In the genomic region with DNA sequence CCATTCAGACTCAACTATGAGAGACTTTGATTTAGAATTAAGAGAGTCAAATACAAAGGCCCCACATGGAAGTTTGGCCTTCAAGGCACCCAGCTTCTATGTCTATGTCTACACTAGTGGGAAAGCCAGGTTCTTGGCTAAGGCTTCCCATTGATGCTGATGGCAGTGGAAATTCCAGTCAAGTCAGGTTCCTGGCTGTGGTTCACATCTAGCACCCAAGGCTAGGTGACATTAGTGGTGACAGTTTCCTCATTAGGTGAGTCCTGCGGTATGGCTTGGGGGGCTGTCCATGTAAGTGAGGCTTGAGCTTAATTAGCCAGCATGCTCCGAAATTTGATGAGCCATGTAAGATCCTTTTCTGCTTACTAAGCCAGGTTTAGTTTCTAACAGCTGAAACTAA, we compare ENCODE assay signal across 26 cellular contexts.
"Had no signal": no experiment of that assay in that cellular context is flagged by ENCODE, and none has a peak within 500 bp of the region (broad histone marks: within the 10 kb centered on the region; RNA-seq: fewer than 3 reads in every experiment).

No MANE protein-coding gene starts in this region.

- H3K36me3 ChIP-seq: neural progenitor cell, ovary, right lobe of liver, sigmoid colon, stomach, suprapubic skin, tibial artery, transverse colon, upper lobe of right lung, uterus had no signal

- H3K4me1 ChIP-seq: neural progenitor cell, parathyroid adenoma, psoas muscle, right lobe of liver, stomach, suprapubic skin, testis, transverse colon, upper lobe of right lung, uterus had no signal

- ATAC-seq: natural killer cell; psoas muscle; right cardiac atrium; right lobe of liver; stimulated activated effector memory CD8-positive, alpha-beta T cell treated with anti-CD3 and anti-CD28 coated beads, Interleukin-12 subunit alpha, Interleukin-12 subunit beta, amount 100 ng/mL, for 72 hours; stimulated activated naive B cell treated with anti-CD40 and anti-IgM and Interleukin-4, amounts not matched to agents 10 μg/mL and 1 μg/mL and 100 μg/mL, for 72 hours; upper lobe of right lung had no signal

- H2AFZ ChIP-seq: neural progenitor cell, parathyroid adenoma had no signal

- H3K4me2 ChIP-seq: neural progenitor cell had no signal

- H3K9me3 ChIP-seq: ovary, psoas muscle, right lobe of liver, sigmoid colon, stomach, suprapubic skin, testis, tibial artery, transverse colon, upper lobe of right lung, uterus had no signal

- DNase-seq: natural killer cell; occipital lobe; ovary; posterior cingulate gyrus; psoas muscle; right cardiac atrium; right lobe of liver; sigmoid colon; small intestine; stimulated activated CD4-positive, alpha-beta T cell treated with anti-CD3 and anti-CD28 coated beads, Interleukin-15, amount 100 ng/mL, for 24 hours; stimulated activated CD4-positive, alpha-beta T cell treated with anti-CD3 and anti-CD28 coated beads, Interleukin-2, amount 100 ng/mL, for 24 hours; stimulated activated CD4-positive, alpha-beta T cell treated with anti-CD3 and anti-CD28 coated beads, Interleukin-2, amount 100 ng/mL, for 48 hours; stimulated activated CD4-positive, alpha-beta T cell treated with anti-CD3 and anti-CD28 coated beads, Interleukin-4, amount 100 ng/mL, for 24 hours; stimulated activated naive B cell treated with anti-CD40 and anti-IgM and Interleukin-4, amounts not matched to agents 10 μg/mL and 1 μg/mL and 100 μg/mL, for 72 hours; stimulated activated naive CD4-positive, alpha-beta T cell treated with Interleukin-2 at 50 U/mL for 16 hours; stomach; substantia nigra; testis; tibial artery; transverse colon; upper lobe of right lung; uterus had no signal

- H3K27me3 ChIP-seq: neural progenitor cell, ovary, right lobe of liver, sigmoid colon, stomach, suprapubic skin, testis, tibial artery, transverse colon, upper lobe of right lung, uterus had no signal

- H3K79me2 ChIP-seq: parathyroid adenoma had no signal

- H3K4me3 ChIP-seq: neural progenitor cell, ovary, psoas muscle, right lobe of liver, sigmoid colon, stomach, suprapubic skin, testis, tibial artery, transverse colon, upper lobe of right lung, uterus had no signal

- H3K9ac ChIP-seq: neural progenitor cell, parathyroid adenoma had no signal

- H3K27ac ChIP-seq: neural progenitor cell, ovary, parathyroid adenoma, psoas muscle, right lobe of liver, testis, upper lobe of right lung had no signal
